1 cellular context compared by ENCODE assay signal in the genomic region with DNA sequence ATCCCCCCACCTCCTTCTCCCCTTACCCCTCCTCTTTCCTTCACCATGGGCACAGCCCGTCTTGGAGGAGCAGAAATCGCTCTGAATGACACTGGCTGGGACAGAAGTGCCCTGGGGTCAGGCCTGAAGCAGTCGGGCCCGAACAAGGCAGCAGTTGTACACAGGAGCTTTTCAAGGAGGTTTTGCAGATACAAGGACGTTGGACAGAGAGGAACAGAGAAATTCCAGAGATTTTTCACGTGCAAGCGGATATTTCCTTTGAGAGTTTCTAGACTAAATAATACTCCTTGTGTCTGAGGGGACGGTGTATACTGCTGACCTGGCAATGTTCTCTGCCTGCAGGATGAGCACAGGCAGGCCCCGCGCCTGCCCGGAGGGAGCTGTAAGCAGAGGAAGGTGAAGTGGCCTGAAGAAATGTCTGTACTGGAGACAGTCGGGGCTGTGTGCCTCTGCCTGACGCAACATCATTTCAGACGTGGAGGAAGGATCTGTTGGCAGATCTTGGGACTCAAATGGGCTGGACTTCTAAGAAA.
TF ChIP-seq lines count a peak whose summit lies in the region.

No MANE protein-coding gene starts in this region.

TF ChIP-seq in WTC11, 78 proteins besides CTCF, POLR2A, EP300 and RAD21 (continued from another document):
- TF ChIP-seq, protein P1, sequence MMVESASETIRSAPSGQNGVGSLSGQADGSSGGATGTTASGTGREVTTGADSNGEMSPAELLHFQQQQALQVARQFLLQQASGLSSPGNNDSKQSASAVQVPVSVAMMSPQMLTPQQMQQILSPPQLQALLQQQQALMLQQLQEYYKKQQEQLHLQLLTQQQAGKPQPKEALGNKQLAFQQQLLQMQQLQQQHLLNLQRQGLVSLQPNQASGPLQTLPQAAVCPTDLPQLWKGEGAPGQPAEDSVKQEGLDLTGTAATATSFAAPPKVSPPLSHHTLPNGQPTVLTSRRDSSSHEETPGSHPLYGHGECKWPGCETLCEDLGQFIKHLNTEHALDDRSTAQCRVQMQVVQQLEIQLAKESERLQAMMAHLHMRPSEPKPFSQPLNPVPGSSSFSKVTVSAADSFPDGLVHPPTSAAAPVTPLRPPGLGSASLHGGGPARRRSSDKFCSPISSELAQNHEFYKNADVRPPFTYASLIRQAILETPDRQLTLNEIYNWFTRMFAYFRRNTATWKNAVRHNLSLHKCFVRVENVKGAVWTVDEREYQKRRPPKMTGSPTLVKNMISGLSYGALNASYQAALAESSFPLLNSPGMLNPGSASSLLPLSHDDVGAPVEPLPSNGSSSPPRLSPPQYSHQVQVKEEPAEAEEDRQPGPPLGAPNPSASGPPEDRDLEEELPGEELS (CRISPR knock-in tag; IDR thresholded peaks at IDR 0.05) = no peak
- no peak for TF ChIP-seq MYBL2 (CRISPR knock-in tag; IDR thresholded peaks at IDR 0.05)
- TF ChIP-seq, protein P2, sequence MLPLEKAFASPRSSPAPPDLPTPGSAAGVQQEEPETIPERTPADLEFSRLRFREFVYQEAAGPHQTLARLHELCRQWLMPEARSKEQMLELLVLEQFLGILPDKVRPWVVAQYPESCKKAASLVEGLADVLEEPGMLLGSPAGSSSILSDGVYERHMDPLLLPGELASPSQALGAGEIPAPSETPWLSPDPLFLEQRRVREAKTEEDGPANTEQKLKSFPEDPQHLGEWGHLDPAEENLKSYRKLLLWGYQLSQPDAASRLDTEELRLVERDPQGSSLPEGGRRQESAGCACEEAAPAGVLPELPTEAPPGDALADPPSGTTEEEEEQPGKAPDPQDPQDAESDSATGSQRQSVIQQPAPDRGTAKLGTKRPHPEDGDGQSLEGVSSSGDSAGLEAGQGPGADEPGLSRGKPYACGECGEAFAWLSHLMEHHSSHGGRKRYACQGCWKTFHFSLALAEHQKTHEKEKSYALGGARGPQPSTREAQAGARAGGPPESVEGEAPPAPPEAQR (CRISPR knock-in tag; IDR thresholded peaks at IDR 0.05) = no peak
- no peak for TF ChIP-seq ZBTB21 (CRISPR knock-in tag; IDR thresholded peaks at IDR 0.05; ENCODE audit: borderline replicate concordance)
